In genomic region chr17:5234645-5235576, GRCh38 we compare ENCODE assay signal across 9 cellular contexts. TPM values are rescaled to one million over a fixed set of nuclear protein-coding genes. Genes with fewer than 3 reads are reported as not detected.
DNase-seq lines count a peak whose midpoint lies in the region; ATAC-seq, FAIRE-seq and TF ChIP-seq lines count a peak whose summit lies in the region.
"Had no signal": no experiment of that assay in that cellular context is flagged by ENCODE, and none has a peak within 500 bp of the region (broad histone marks: within the 10 kb centered on the region; RNA-seq: fewer than 3 reads in every experiment).

Gene SCIMP, minus strand, starts transcription at chr17:5234860. Its CDS starts 105 bp downstream, at chr17:5234755.

- no peak within 1 kb of the TSS for H3K4me2 ChIP-seq in HepG2 (ENCODE audit: low read depth, low read length)
- H3K4me2 ChIP-seq in smooth muscle cell: no peak within 1 kb of the TSS

- in situ Hi-C loops in HepG2 (cut with HindIII; ENCODE audit: extremely low pct_ligation_motif_present, low pct_unique_long_range_greater_than_20kb): no loop called here

- H4K20me1 ChIP-seq in HepG2 (ENCODE audit: insufficient read depth, low read length) (peaks cover 34% of the 10 kb centered on the region), smooth muscle cell (ENCODE audit: low read depth) (no peaks in the 10 kb centered on the region)

- peaks cover 20 to 46% of the 10 kb centered on the region in 2 donors for H3K4me1 Mint-ChIP-seq in effector memory CD8-positive, alpha-beta T cell (ENCODE audit: low read depth in 2 of 2)

- H3K27ac ChIP-seq in liver (ENCODE audit: low read depth in 1 of 2, low read length in 2 of 2) (peak within 1 kb of the TSS; percentile 23 to 38), HepG2 (ENCODE audit: extremely low read length, insufficient read depth, low read length) (no peak within 1 kb of the TSS), upper lobe of left lung (peak within 1 kb of the TSS in 2 of 4 donors; percentile 49 to 75), smooth muscle cell (ENCODE audit: low read depth) (no peak within 1 kb of the TSS), WERI-Rb-1 (no peak within 1 kb of the TSS)

- H3K9me3 Mint-ChIP-seq in effector memory CD8-positive, alpha-beta T cell: no peaks in the 10 kb centered on the region

- H3K36me3 Mint-ChIP-seq in effector memory CD8-positive, alpha-beta T cell (ENCODE audit: insufficient read depth): peaks cover 3% of the 10 kb centered on the region

- H2AFZ ChIP-seq in HepG2 (ENCODE audit: low read length) (no peak within 1 kb of the TSS), smooth muscle cell (ENCODE audit: low read depth) (no peak within 1 kb of the TSS)

- H3K4me3 Mint-ChIP-seq in effector memory CD8-positive, alpha-beta T cell: no peak within 1 kb of the TSS

- H3K27me3 Mint-ChIP-seq in effector memory CD8-positive, alpha-beta T cell: no peaks in the 10 kb centered on the region

- peaks cover 0 to 3% (median 0%) of the 10 kb centered on the region in 4 donors for H3K36me3 ChIP-seq in liver (ENCODE audit: control insufficient read depth in 4 of 4, insufficient read depth in 3 of 4, low read depth in 1 of 4, low read length in 3 of 4)
- no peaks in the 10 kb centered on the region for H3K36me3 ChIP-seq in HepG2 (replicated peaks in 1 of 2; ENCODE audit: control insufficient read depth in 1 of 2, insufficient read depth in 2 of 2, low read length in 2 of 2)
- H3K36me3 ChIP-seq in upper lobe of left lung: peaks cover 0 to 6% (median 0%) of the 10 kb centered on the region in 4 donors
- H3K36me3 ChIP-seq in smooth muscle cell (ENCODE audit: low read depth): no peaks in the 10 kb centered on the region
- no peaks in the 10 kb centered on the region for H3K36me3 ChIP-seq in WERI-Rb-1

- H3K4me1 ChIP-seq in liver (ENCODE audit: control insufficient read depth in 4 of 4, insufficient read depth in 4 of 4, low read length in 3 of 4): peaks cover 0 to 3% (median 1%) of the 10 kb centered on the region in 4 donors
- H3K4me1 ChIP-seq in HepG2 (ENCODE audit: insufficient read depth, low read length): peaks cover 21% of the 10 kb centered on the region
- peaks cover 0 to 6% (median 4%) of the 10 kb centered on the region in 4 donors for H3K4me1 ChIP-seq in upper lobe of left lung
- no peaks in the 10 kb centered on the region for H3K4me1 ChIP-seq in smooth muscle cell (ENCODE audit: low read depth)
- H3K4me1 ChIP-seq: pancreas had no signal

- TF ChIP-seq EP300 in HepG2 (IDR thresholded peaks at IDR 0.05; ENCODE audit: low read depth in 2 of 2, low read length in 2 of 2): no peak
- no peak for TF ChIP-seq EP300 in HepG2 (CRISPR knock-in tag; IDR thresholded peaks at IDR 0.05; ENCODE audit: borderline replicate concordance)
- TF ChIP-seq EP300 in upper lobe of left lung (IDR thresholded peaks at IDR 0.05): no peak

- POLR2A ChIA-PET in HepG2 (lab: Yijun Ruan, JAX): no interaction called here

- H3K27me3 ChIP-seq in liver (ENCODE audit: control insufficient read depth in 4 of 4, insufficient read depth in 4 of 4, low read length in 3 of 4) (no peaks in the 10 kb centered on the region), HepG2 (ENCODE audit: control insufficient read depth in 1 of 2, insufficient read depth in 2 of 2, low read length in 2 of 2) (peaks cover 5 to 45% of the 10 kb centered on the region in 2 experiments; a peak in 4 of 5 replicates), upper lobe of left lung (no peaks in the 10 kb centered on the region), smooth muscle cell (ENCODE audit: low read depth) (no peaks in the 10 kb centered on the region), WERI-Rb-1 (ENCODE audit: insufficient read depth, low read depth, severe bottlenecking) (no peaks in the 10 kb centered on the region)
- H3K27me3 ChIP-seq: pancreas had no signal

- no peak for DNase-seq in HepG2 (ENCODE audit: low spot score)
- DNase-seq in effector memory CD8-positive, alpha-beta T cell: no peak
- peak in 1 of 2 donors; percentile 65 for DNase-seq in upper lobe of left lung
- no peak for DNase-seq in smooth muscle cell (lab: John Stamatoyannopoulos, UW; ENCODE audit: unreplicated experiment)
- DNase-seq in HPDE6-E6E7 (ENCODE audit: extremely low spot score): no peak
- DNase-seq in WERI-Rb-1: no peak

- no peak for TF ChIP-seq RAD21 in liver (IDR thresholded peaks at IDR 0.05)
- no peak for TF ChIP-seq RAD21 in HepG2 (CRISPR knock-in tag; IDR thresholded peaks at IDR 0.05)

- no peaks in the 10 kb centered on the region for H3K79me2 ChIP-seq in HepG2 (ENCODE audit: insufficient read depth, low read length)
- H3K79me2 ChIP-seq in smooth muscle cell (ENCODE audit: low read depth): no peaks in the 10 kb centered on the region

- no peak for TF ChIP-seq CTCF in liver (IDR thresholded peaks at IDR 0.05; ENCODE audit: low read depth, low read length, missing input control)
- no peak for TF ChIP-seq CTCF in HepG2 (CRISPR knock-in tag; IDR thresholded peaks at IDR 0.05)
- no peak for TF ChIP-seq CTCF in upper lobe of left lung (IDR thresholded peaks at IDR 0.05)
- TF ChIP-seq CTCF in smooth muscle cell (IDR thresholded peaks at IDR 0.05; ENCODE audit: borderline replicate concordance, insufficient read depth, poor library complexity, severe bottlenecking): no peak
- no peak for TF ChIP-seq CTCF in WERI-Rb-1 (IDR thresholded peaks at IDR 0.05; ENCODE audit: low read depth, low read length)

- TF ChIP-seq POLR2A in HepG2 (IDR thresholded peaks at IDR 0.05; ENCODE audit: insufficient read depth in 1 of 2, low read depth in 2 of 2, low read length in 2 of 2) (no peak), upper lobe of left lung (IDR thresholded peaks at IDR 0.05) (peak in 1 of 4 donors; percentile 66)

- H3F3A ChIP-seq in smooth muscle cell (ENCODE audit: low read depth): no peaks in the 10 kb centered on the region

- intact Hi-C loops in HepG2 (cut with micrococcal nuclease; ENCODE audit: unreplicated experiment): no loop called here

- CTCF ChIA-PET in HepG2 (lab: Yijun Ruan, JAX; ENCODE audit: low intra/inter-chr PET ratio, low total read pairs): no interaction called here

- WGBS in liver: 92% methylated on average over 19 of the region's 19 CpGs
- 64% methylated on average over 9 of the region's 19 CpGs for WGBS in HepG2 (ENCODE audit: low lambda C conversion rate)
- WGBS in upper lobe of left lung, 2 donors: 71 to 84% methylated on average over 10 to 18 of the region's 19 CpGs
- WGBS in smooth muscle cell (ENCODE audit: low lambda C conversion rate): 94% methylated on average over 19 of the region's 19 CpGs

- peak within 1 kb of the TSS; percentile 35 to 88 for H3K27ac Mint-ChIP-seq in effector memory CD8-positive, alpha-beta T cell

- ATAC-seq in HepG2: no peak
- ATAC-seq in HG03378 (IDR thresholded peaks at IDR 0.05; ENCODE audit: unreplicated experiment): peak; percentile 63
- no peak for ATAC-seq in effector memory CD8-positive, alpha-beta T cell (replicated peaks)
- ATAC-seq in upper lobe of left lung (ENCODE audit: low FRiP score in 2 of 2): peak; percentile 42 to 75

- peaks cover 0 to 3% (median 1%) of the 10 kb centered on the region in 4 donors for H3K9me3 ChIP-seq in liver (ENCODE audit: control insufficient read depth in 4 of 4, low read length in 3 of 4)
- H3K9me3 ChIP-seq in HepG2 (ENCODE audit: low read length): no peaks in the 10 kb centered on the region
- H3K9me3 ChIP-seq in upper lobe of left lung: no peaks in the 10 kb centered on the region
- H3K9me3 ChIP-seq in smooth muscle cell (replicated peaks; ENCODE audit: low read depth): no peaks in the 10 kb centered on the region
- no peaks in the 10 kb centered on the region for H3K9me3 ChIP-seq in WERI-Rb-1 (ENCODE audit: severe bottlenecking)
- H3K9me3 ChIP-seq: pancreas had no signal

- H3K4me3 ChIP-seq in liver (ENCODE audit: low read depth in 1 of 3, low read length in 3 of 3): peak within 1 kb of the TSS in 1 of 3 donors; percentile 35
- H3K4me3 ChIP-seq in HepG2 (replicated peaks in 1 of 3; ENCODE audit: insufficient read depth in 1 of 3, low read depth in 2 of 3, low read length in 3 of 3): no peak within 1 kb of the TSS
- peak within 1 kb of the TSS in 2 of 4 donors; percentile 15 to 29 for H3K4me3 ChIP-seq in upper lobe of left lung
- H3K4me3 ChIP-seq in smooth muscle cell: no peak within 1 kb of the TSS
- H3K4me3 ChIP-seq in WERI-Rb-1 (ENCODE audit: low read depth, low read length): no peak within 1 kb of the TSS

- BruUV-seq in HepG2 (replicated peaks; lab: Mats Ljungman, UMichigan): no TSS peak

- no peak for FAIRE-seq in HepG2 (lab: Jason Lieb, UNC)
- FAIRE-seq: pancreas had no signal

- no peak within 1 kb of the TSS for H3K9ac ChIP-seq in liver (ENCODE audit: low read depth in 1 of 2, low read length in 2 of 2)
- no peak within 1 kb of the TSS for H3K9ac ChIP-seq in HepG2 (ENCODE audit: insufficient read depth, low read depth, low read length)
- H3K9ac ChIP-seq in smooth muscle cell (ENCODE audit: low read depth): no peak within 1 kb of the TSS

TF ChIP-seq in HepG2, 621 proteins besides CTCF, POLR2A, EP300 and RAD21 (continues in another document):
- no peak for TF ChIP-seq ZBTB20 (CRISPR knock-in tag; IDR thresholded peaks at IDR 0.05; ENCODE audit: borderline replicate concordance, low read depth)

RNA-seq across cellular contexts. Expression of gene SCIMP, which starts in this region (rescaled TPM):
- total RNA-seq in liver (1 to 10 TPM; 3.9 to 5.7 TPM), HepG2 (2016; rRNA removed; fragmentation: Illumina TruSeq; extraction: Trizol) (not detected in 2 replicates), upper lobe of left lung (10 to 100 TPM in 3 of 6 donors, 1 to 10 TPM in 3; 6.3 to 30.6 (median 10.7) TPM), smooth muscle cell (not detected in 2 replicates)
- polyA plus RNA-seq in liver (1 to 10 TPM; 3.0 TPM), HepG2 (2011; rRNA removed) (not detected in 2 replicates), smooth muscle cell (0.07 TPM in 1 of 2 replicates, not detected in the other)
- total RNA-seq in HepG2 (2016; cell fraction: cytosol; rRNA removed; fragmentation: Illumina TruSeq; extraction: Trizol; ENCODE audit: low read depth): not detected in 2 replicates
- total RNA-seq in HepG2 (2016; cell fraction: insoluble cytoplasmic fraction; rRNA removed; fragmentation: Illumina TruSeq; extraction: Trizol): not detected in 2 replicates
- total RNA-seq in HepG2 (2016; cell fraction: membrane; rRNA removed; fragmentation: Illumina TruSeq; extraction: Trizol): not detected in 2 replicates
- not detected in 2 replicates for total RNA-seq in HepG2 (2016; cell fraction: nucleus; rRNA removed; fragmentation: Illumina TruSeq; extraction: Trizol)
- polyA plus RNA-seq in HepG2 (2011; cell fraction: cytosol; rRNA removed): not detected in 2 replicates
- not detected in 2 replicates for polyA plus RNA-seq in HepG2 (2011; cell fraction: nucleus; rRNA removed)
- polyA plus RNA-seq in HepG2 (2012): not detected in 2 replicates
- polyA plus RNA-seq in HepG2 (2016; cell fraction: cytosol; fragmentation: Illumina TruSeq; extraction: Trizol; ENCODE audit: low read depth): not detected in 2 replicates
- polyA plus RNA-seq in HepG2 (2016; cell fraction: insoluble cytoplasmic fraction; fragmentation: Illumina TruSeq; extraction: Trizol; ENCODE audit: low read depth): not detected in 2 replicates
- polyA plus RNA-seq in HepG2 (2016; cell fraction: membrane; fragmentation: Illumina TruSeq; extraction: Trizol; ENCODE audit: low read depth): not detected in 2 replicates
- polyA plus RNA-seq in HepG2 (2016; cell fraction: nucleus; fragmentation: Illumina TruSeq; extraction: Trizol; ENCODE audit: insufficient read depth, low read depth): not detected in 2 replicates
- 0.19 TPM in 1 of 2 replicates, not detected in the other for polyA minus RNA-seq in HepG2 (2011; rRNA and poly(A)+ RNA removed; ENCODE audit: low replicate concordance)
- polyA minus RNA-seq in HepG2 (2011; cell fraction: cytosol; rRNA and poly(A)+ RNA removed): not detected in 2 replicates
- polyA minus RNA-seq in HepG2 (2011; cell fraction: nucleus; rRNA and poly(A)+ RNA removed): not detected in 2 replicates

Comparison
In these comparisons a context has a peak if more than half of its experiments do, and no peak if none do; other contexts are left out.
1. H3K27ac ChIP-seq: peak in liver (2 of 2); none in HepG2 (single experiment), smooth muscle cell (single experiment) and WERI-Rb-1 (single experiment).
2. ATAC-seq: peak in HG03378 (single experiment) and upper lobe of left lung (2 of 2); none in HepG2 (single experiment) and effector memory CD8-positive, alpha-beta T cell (single experiment).